8 cellular contexts compared by ENCODE assay signal in genomic region chr6:161418458-161418945, GRCh38.
DNase-seq lines count a peak whose midpoint lies in the region; ATAC-seq and TF ChIP-seq lines count a peak whose summit lies in the region.

No MANE protein-coding gene starts in this region.

- H3K4me2 ChIP-seq in neural cell (ENCODE audit: low read length): no peak overlapping the region

- TF ChIP-seq RAD21 in neural cell (conservative IDR thresholded peaks at IDR 0.05): peak; percentile 95

- H2AFZ ChIP-seq in neural cell (ENCODE audit: low read depth, low read length): no peak overlapping the region

- TF ChIP-seq EP300 in neural cell (conservative IDR thresholded peaks at IDR 0.05; ENCODE audit: poor library complexity, severe bottlenecking): peak; percentile 31

- intact Hi-C loops in Right ventricle myocardium inferior (cut with DNase I) (loop anchor here (1.0 to 10.0 kb wide), 4 partner anchors 26 to 506 kb away; no protein-coding TSS in a partner anchor), cardiac septum (cut with DNase I) (loop anchor here (5.0 to 10.0 kb wide), 2 partner anchors 79 to 276 kb away; no protein-coding TSS in a partner anchor)

- no peak overlapping the region for H3K27ac ChIP-seq in neural cell (ENCODE audit: low read length)

- H3K9ac ChIP-seq in neural cell (ENCODE audit: low read length): no peak overlapping the region

- no peaks in the 10 kb centered on the region for H3K27me3 ChIP-seq in neural cell (ENCODE audit: insufficient read depth, low read depth, low read length)

- no peak overlapping the region for H3K4me3 ChIP-seq in fibroblast of mammary gland (ENCODE audit: control insufficient read depth, low read depth, low read length)
- H3K4me3 ChIP-seq in neural cell (ENCODE audit: low read length): no peak overlapping the region

- no peaks in the 10 kb centered on the region for H3K79me2 ChIP-seq in neural cell (replicated peaks; ENCODE audit: insufficient read depth, low read length)

- no peaks in the 10 kb centered on the region for H3K9me3 ChIP-seq in neural cell (ENCODE audit: low read length)

- no peaks in the 10 kb centered on the region for H3K36me3 ChIP-seq in neural cell (ENCODE audit: insufficient read depth, low read length)

- no peaks in the 10 kb centered on the region for H3K9me2 ChIP-seq in neural cell (ENCODE audit: insufficient read depth, low read length)

- H4K20me1 ChIP-seq in neural cell (ENCODE audit: insufficient read depth): no peaks in the 10 kb centered on the region

- DNase-seq in Right ventricle myocardium inferior (ENCODE audit: missing footprints): no peak
- DNase-seq in cardiac septum (ENCODE audit: low spot score): no peak
- DNase-seq in NCI-H1092 treated with DMSO at 0.1 percent for 48 hours (lab: John Stamatoyannopoulos, UW): peak; percentile 84
- peak; percentile 49 for DNase-seq in SW480 (ENCODE audit: low spot score)
- peak; percentile 93 for DNase-seq in fibroblast of mammary gland (ENCODE audit: low read depth)

- peak; percentile 67 for TF ChIP-seq CTCF in fibroblast of mammary gland (conservative IDR thresholded peaks at IDR 0.05; ENCODE audit: control insufficient read depth, insufficient read depth, low read depth, low read length)
- peak; percentile 89 for TF ChIP-seq CTCF in neural cell (IDR thresholded peaks at IDR 0.05; ENCODE audit: poor library complexity, severe bottlenecking)

- no peaks in the 10 kb centered on the region for H3F3A ChIP-seq in neural cell (ENCODE audit: insufficient read depth, low read length, poor library complexity, severe bottlenecking)

- ATAC-seq in Right ventricle myocardium inferior: peak; percentile 59
- ATAC-seq in GM21786 (IDR thresholded peaks at IDR 0.05; ENCODE audit: unreplicated experiment): peak; percentile 71
- ATAC-seq in HG02840 (IDR thresholded peaks at IDR 0.05; ENCODE audit: low FRiP score, unreplicated experiment): no peak

TF ChIP-seq in neural cell, 6 proteins besides CTCF, POLR2A, EP300 and RAD21:
- no peak for TF ChIP-seq TAF1 (IDR thresholded peaks at IDR 0.05; ENCODE audit: low read depth)
- TF ChIP-seq SMC3 (conservative IDR thresholded peaks at IDR 0.05; ENCODE audit: poor library complexity): peak; percentile 87

Comparison
In these comparisons a context has a peak if more than half of its experiments do, and no peak if none do; other contexts are left out.
1. DNase-seq: peak in NCI-H1092 treated with DMSO at 0.1 percent for 48 hours (single experiment), SW480 (single experiment) and fibroblast of mammary gland (single experiment); none in Right ventricle myocardium inferior (single experiment) and cardiac septum (single experiment).